In the genomic region with DNA sequence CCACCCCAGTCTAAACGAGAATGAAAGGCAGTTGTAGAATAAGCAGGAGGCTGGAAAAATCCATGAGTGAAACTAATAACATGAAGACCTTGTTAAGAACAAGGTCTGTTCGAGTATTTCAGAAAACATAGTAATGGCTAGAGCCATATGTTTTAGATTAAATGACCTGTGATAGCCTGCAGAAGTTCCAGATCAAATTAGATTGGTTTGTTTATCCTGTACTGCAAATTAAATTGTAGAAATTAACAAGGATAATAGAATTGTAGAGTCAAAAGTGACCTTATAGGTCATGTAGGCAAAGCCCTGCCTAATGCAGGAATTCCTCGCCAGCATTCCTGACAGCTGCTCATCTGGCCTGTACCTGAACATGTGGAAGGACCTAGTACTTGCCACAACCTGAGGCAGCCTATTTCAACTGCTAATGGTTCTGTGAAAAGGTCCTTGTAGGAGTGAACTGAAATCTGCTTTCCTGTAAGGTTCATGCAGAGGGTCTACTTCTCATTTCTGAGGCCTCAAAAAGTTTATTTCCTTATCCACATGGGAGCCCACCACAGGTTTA, we compare ENCODE assay signal across 34 cellular contexts. TPM values are rescaled to one million over a fixed set of nuclear protein-coding genes. Genes with fewer than 3 reads are reported as not detected.
"Had no signal": no experiment of that assay in that cellular context is flagged by ENCODE, and none has a peak within 500 bp of the region (broad histone marks: within the 10 kb centered on the region; RNA-seq: fewer than 3 reads in every experiment).

No MANE protein-coding gene starts in this region.

- H3K27ac ChIP-seq: ascending aorta, Peyer's patch, SJSA1, WERI-Rb-1 had no signal

- H3K4me1 ChIP-seq: ascending aorta, Peyer's patch, SJSA1 had no signal

- H3K9me3 ChIP-seq: ascending aorta, Peyer's patch, SJSA1 had no signal

- ATAC-seq: activated CD8-positive, alpha-beta T cell treated with anti-CD3 and anti-CD28 coated beads for 36 hours had no signal

- H3K27me3 ChIP-seq: ascending aorta, cardiac muscle cell, Peyer's patch had no signal

- H3K9me3 Mint-ChIP-seq: activated CD8-positive, alpha-beta T cell treated with anti-CD3 and anti-CD28 coated beads for 36 hours; activated naive CD4-positive, alpha-beta T cell treated with anti-CD3 and anti-CD28 coated beads, Interleukin-2, amount 50 U/mL, for 24 hours; activated naive CD8-positive, alpha-beta T cell treated with anti-CD3 and anti-CD28 coated beads, Interleukin-2, amount 10 ng/mL, durations not matched to agents 7 days and 5 days; activated T-cell treated with anti-CD3 and anti-CD28 coated beads, Interleukin-2, amount 50 U/mL, for 24 hours; activated T-helper 2 cell treated with anti-CD3 and anti-CD28 coated beads, Interferon-gamma antibody, Interleukin-2, Interleukin-4, amounts not matched to agents 10 μg/mL and 5 μg/mL and 100 μg/mL, durations not matched to agents 14 hours and 24 hours and 36 hours; central memory CD8-positive, alpha-beta T cell had no signal

- H3K36me3 ChIP-seq: ascending aorta, Peyer's patch, SJSA1, WERI-Rb-1 had no signal

- H3K4me3 Mint-ChIP-seq: activated CD4-positive, alpha-beta T cell treated with anti-CD3 and anti-CD28 coated beads, Interleukin-2, amount 10 ng/mL, durations not matched to agents 24 days and 14 days; activated CD8-positive, alpha-beta T cell treated with anti-CD3 and anti-CD28 coated beads for 36 hours; activated naive CD4-positive, alpha-beta T cell treated with anti-CD3 and anti-CD28 coated beads, Interleukin-2, amount 50 U/mL, for 24 hours; activated naive CD8-positive, alpha-beta T cell treated with anti-CD3 and anti-CD28 coated beads, Interleukin-2, amount 10 ng/mL, durations not matched to agents 7 days and 5 days; activated T-cell treated with anti-CD3 and anti-CD28 coated beads, Interleukin-2, amount 50 U/mL, for 24 hours; central memory CD8-positive, alpha-beta T cell had no signal

- H3K36me3 Mint-ChIP-seq: activated naive CD4-positive, alpha-beta T cell treated with anti-CD3 and anti-CD28 coated beads, Interleukin-2, amount 50 U/mL, for 24 hours; activated naive CD8-positive, alpha-beta T cell treated with anti-CD3 and anti-CD28 coated beads, Interleukin-2, amount 10 ng/mL, durations not matched to agents 7 days and 5 days had no signal

- DNase-seq: activated CD4-positive, alpha-beta T cell treated with anti-CD3 and anti-CD28 coated beads, Interleukin-2, amount 10 ng/mL, durations not matched to agents 24 days and 14 days; activated CD4-positive, alpha-beta T cell treated with anti-CD3 and anti-CD28 coated beads, Interleukin-2, amount 50 U/mL, for 4 hours; activated CD8-positive, alpha-beta T cell treated with anti-CD3 and anti-CD28 coated beads for 36 hours; activated gamma-delta T cell; activated naive CD4-positive, alpha-beta T cell treated with Interleukin-2 at 50 U/mL for 16 hours; activated naive CD8-positive, alpha-beta T cell treated with anti-CD3 and anti-CD28 coated beads, Interleukin-2, amount 10 ng/mL, durations not matched to agents 7 days and 5 days; activated T-cell treated with anti-CD3 and anti-CD28 coated beads, Interleukin-2, amount 50 U/mL, for 24 hours; amygdala; NCI-H1105; NCI-H1417 treated with DMSO at 0.1 percent for 48 hours; NCI-H187 treated with DMSO at 0.1 percent for 48 hours; NCI-H2081; NCI-H2171 treated with DMSO at 0.1 percent for 48 hours; NCI-H2227 treated with DMSO at 0.1 percent for 48 hours; NCI-H446; NCI-H510A treated with DMSO at 0.1 percent for 48 hours; NCI-H526 treated with DMSO at 0.1 percent for 48 hours; NCI-H774; Peyer's patch; RPMI8226; SHP77 treated with DMSO at 0.1 percent for 48 hours; T1000; WERI-Rb-1 had no signal

- H3K27ac Mint-ChIP-seq: activated CD4-positive, alpha-beta T cell treated with anti-CD3 and anti-CD28 coated beads, Interleukin-2, amount 10 ng/mL, durations not matched to agents 24 days and 14 days; activated CD8-positive, alpha-beta T cell treated with anti-CD3 and anti-CD28 coated beads for 36 hours; activated naive CD4-positive, alpha-beta T cell treated with anti-CD3 and anti-CD28 coated beads, Interleukin-2, amount 50 U/mL, for 24 hours; activated naive CD8-positive, alpha-beta T cell treated with anti-CD3 and anti-CD28 coated beads, Interleukin-2, amount 10 ng/mL, durations not matched to agents 7 days and 5 days; activated T-cell treated with anti-CD3 and anti-CD28 coated beads, Interleukin-2, amount 50 U/mL, for 24 hours; activated T-helper 2 cell treated with anti-CD3 and anti-CD28 coated beads, Interferon-gamma antibody, Interleukin-2, Interleukin-4, amounts not matched to agents 10 μg/mL and 5 μg/mL and 100 μg/mL, durations not matched to agents 14 hours and 24 hours and 36 hours had no signal

- H3K4me1 Mint-ChIP-seq: activated CD4-positive, alpha-beta T cell treated with anti-CD3 and anti-CD28 coated beads, Interleukin-2, amount 10 ng/mL, durations not matched to agents 24 days and 14 days; activated naive CD4-positive, alpha-beta T cell treated with anti-CD3 and anti-CD28 coated beads, Interleukin-2, amount 50 U/mL, for 24 hours; central memory CD8-positive, alpha-beta T cell had no signal

- H3K4me3 ChIP-seq: ascending aorta, cardiac muscle cell, Peyer's patch, SJSA1 had no signal

RNA-seq across cellular contexts. Expression of gene LIX1, which starts 17.2 kb away (rescaled TPM):
- total RNA-seq: activated CD4-positive, alpha-beta T cell treated with anti-CD3 and anti-CD28 coated beads, Interleukin-2, amount 10 ng/mL, durations not matched to agents 24 days and 14 days; activated CD8-positive, alpha-beta T cell treated with anti-CD3 and anti-CD28 coated beads for 36 hours; activated naive CD8-positive, alpha-beta T cell treated with anti-CD3 and anti-CD28 coated beads, Interleukin-2, amount 10 ng/mL, durations not matched to agents 7 days and 5 days; activated T-helper 2 cell treated with anti-CD3 and anti-CD28 coated beads, Interferon-gamma antibody, Interleukin-2, Interleukin-4, amounts not matched to agents 10 μg/mL and 5 μg/mL and 100 μg/mL, durations not matched to agents 14 hours and 24 hours and 36 hours; ascending aorta; M059J; PC-3; SJSA1; T-helper 1 cell treated with Interleukin-12 subunit alpha and Interleukin-12 subunit beta and Interleukin-4 antibody, amounts not matched to agents 30 ng/mL and 1 ng/mL, for 36 hours; T-helper 2 cell treated with Interferon-gamma antibody and Interleukin-4, amounts not matched to agents 100 ng/mL and 5 ng/mL, for 36 hours had no signal
- polyA plus RNA-seq: adipose tissue had no signal
